In the genomic region with DNA sequence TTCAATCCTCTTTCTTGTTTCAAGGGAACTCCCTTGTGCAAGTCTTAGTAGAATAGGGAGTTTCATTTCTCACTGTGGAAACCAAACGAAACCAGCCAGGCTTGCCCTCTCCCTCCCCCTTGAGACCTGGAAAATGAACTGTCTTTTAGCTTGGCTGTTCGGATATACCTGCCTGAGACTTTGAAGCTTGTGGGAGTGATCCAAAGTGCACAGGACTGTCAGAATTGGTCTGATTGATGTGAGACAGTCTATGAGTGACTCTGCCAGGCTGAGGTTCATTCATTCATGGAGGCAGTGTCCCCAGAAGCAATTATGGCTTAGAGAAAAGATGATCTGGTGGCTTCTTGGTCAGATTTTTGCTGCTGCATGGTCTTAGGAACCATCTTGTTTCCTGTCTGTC, we compare ENCODE assay signal across 30 cellular contexts.
"Had no signal": no experiment of that assay in that cellular context is flagged by ENCODE, and none has a peak within 500 bp of the region (broad histone marks: within the 10 kb centered on the region; RNA-seq: fewer than 3 reads in every experiment).

No MANE protein-coding gene starts in this region.

- H3K4me1 Mint-ChIP-seq: activated CD4-positive, alpha-beta memory T cell treated with anti-CD3 and anti-CD28 coated beads, Interleukin-2, amount 10 ng/mL, durations not matched to agents 7 days and 5 days; activated CD4-positive, alpha-beta T cell treated with anti-CD3 and anti-CD28 coated beads, Interleukin-2, amount 10 ng/mL, durations not matched to agents 24 days and 14 days; activated naive CD4-positive, alpha-beta T cell treated with anti-CD3 and anti-CD28 coated beads, Interleukin-2, amount 10 ng/mL, durations not matched to agents 7 days and 5 days; activated naive CD8-positive, alpha-beta T cell treated with anti-CD3 and anti-CD28 coated beads, Interleukin-2, amount 10 ng/mL, durations not matched to agents 7 days and 5 days had no signal

- H3K27me3 ChIP-seq: ascending aorta, breast epithelium, cardiac muscle cell, colonic mucosa, esophagus squamous epithelium, gastroesophageal sphincter, heart right ventricle had no signal

- H3K9me3 Mint-ChIP-seq: activated CD4-positive, alpha-beta memory T cell treated with anti-CD3 and anti-CD28 coated beads, Interleukin-2, amount 10 ng/mL, durations not matched to agents 7 days and 5 days; activated CD4-positive, alpha-beta T cell treated with anti-CD3 and anti-CD28 coated beads, Interleukin-2, amount 10 ng/mL, durations not matched to agents 24 days and 14 days; activated naive CD4-positive, alpha-beta T cell treated with anti-CD3 and anti-CD28 coated beads, Interleukin-2, amount 10 ng/mL, durations not matched to agents 7 days and 5 days; activated naive CD4-positive, alpha-beta T cell treated with anti-CD3 and anti-CD28 coated beads, Interleukin-2, amount 50 U/mL, for 72 hours; activated naive CD8-positive, alpha-beta T cell treated with anti-CD3 and anti-CD28 coated beads, Interleukin-2, amount 10 ng/mL, durations not matched to agents 7 days and 5 days; activated T-cell treated with anti-CD3 and anti-CD28 coated beads, Interleukin-2, amount 50 U/mL, for 24 hours; activated T-cell treated with anti-CD3 and anti-CD28 coated beads, Interleukin-2, amount 50 U/mL, for 72 hours; brain had no signal

- FAIRE-seq: endometrium, endothelial cell of umbilical vein had no signal

- H3K27me3 Mint-ChIP-seq: activated CD4-positive, alpha-beta T cell treated with anti-CD3 and anti-CD28 coated beads, Interleukin-2, amount 10 ng/mL, durations not matched to agents 24 days and 14 days; activated naive CD4-positive, alpha-beta T cell treated with anti-CD3 and anti-CD28 coated beads, Interleukin-2, amount 10 ng/mL, durations not matched to agents 7 days and 5 days; activated naive CD8-positive, alpha-beta T cell treated with anti-CD3 and anti-CD28 coated beads, Interleukin-2, amount 10 ng/mL, durations not matched to agents 7 days and 5 days had no signal

- H3K36me3 ChIP-seq: ascending aorta, breast epithelium, cardiac muscle cell, colonic mucosa, esophagus squamous epithelium, gastroesophageal sphincter, heart right ventricle had no signal

- DNase-seq: activated CD4-positive, alpha-beta memory T cell treated with anti-CD3 and anti-CD28 coated beads, Interleukin-2, amount 10 ng/mL, durations not matched to agents 7 days and 5 days; activated CD4-positive, alpha-beta T cell treated with anti-CD3 and anti-CD28 coated beads for 36 hours; activated CD4-positive, alpha-beta T cell treated with anti-CD3 and anti-CD28 coated beads, Interleukin-2, amount 10 ng/mL, durations not matched to agents 24 days and 14 days; activated CD4-positive, CD25-positive, alpha-beta regulatory T cell; activated CD4-positive, CD25-positive, alpha-beta regulatory T cell treated with anti-CD3 and anti-CD28 coated beads, Interleukin-2, amount 50 U/mL, for 72 hours; activated CD8-positive, alpha-beta memory T cell treated with anti-CD3 and anti-CD28 coated beads, Interleukin-2, amount 50 U/mL, for 48 hours; activated gamma-delta T cell; activated naive CD4-positive, alpha-beta T cell; activated naive CD4-positive, alpha-beta T cell treated with anti-CD3 and anti-CD28 coated beads, Interleukin-2, amount 10 ng/mL, durations not matched to agents 7 days and 5 days; activated naive CD8-positive, alpha-beta T cell treated with anti-CD3 and anti-CD28 coated beads, Interleukin-2, amount 10 ng/mL, durations not matched to agents 7 days and 5 days; activated T-cell treated with anti-CD3 and anti-CD28 coated beads for 4 hours; activated T-cell treated with anti-CD3 and anti-CD28 coated beads, Interleukin-2, amount 50 U/mL, for 24 hours; activated T-cell treated with anti-CD3 and anti-CD28 coated beads, Interleukin-2, amount 50 U/mL, for 72 hours; central memory CD4-positive, alpha-beta T cell; cerebellar nuclear complex; colonic mucosa; effector CD8-positive, alpha-beta T cell; esophagus squamous epithelium; foreskin melanocyte; heart right ventricle; T-helper 2 cell had no signal

- H3K36me3 Mint-ChIP-seq: activated naive CD4-positive, alpha-beta T cell treated with anti-CD3 and anti-CD28 coated beads, Interleukin-2, amount 10 ng/mL, durations not matched to agents 7 days and 5 days; activated naive CD4-positive, alpha-beta T cell treated with anti-CD3 and anti-CD28 coated beads, Interleukin-2, amount 50 U/mL, for 72 hours; activated naive CD8-positive, alpha-beta T cell treated with anti-CD3 and anti-CD28 coated beads, Interleukin-2, amount 10 ng/mL, durations not matched to agents 7 days and 5 days; brain had no signal

- H3K27ac Mint-ChIP-seq: activated CD4-positive, alpha-beta memory T cell treated with anti-CD3 and anti-CD28 coated beads, Interleukin-2, amount 10 ng/mL, durations not matched to agents 7 days and 5 days; activated CD4-positive, alpha-beta T cell treated with anti-CD3 and anti-CD28 coated beads for 36 hours; activated CD4-positive, alpha-beta T cell treated with anti-CD3 and anti-CD28 coated beads, Interleukin-2, amount 10 ng/mL, durations not matched to agents 24 days and 14 days; activated naive CD4-positive, alpha-beta T cell treated with anti-CD3 and anti-CD28 coated beads, Interleukin-2, amount 10 ng/mL, durations not matched to agents 7 days and 5 days; activated naive CD4-positive, alpha-beta T cell treated with anti-CD3 and anti-CD28 coated beads, Interleukin-2, amount 50 U/mL, for 72 hours; activated naive CD8-positive, alpha-beta T cell treated with anti-CD3 and anti-CD28 coated beads, Interleukin-2, amount 10 ng/mL, durations not matched to agents 7 days and 5 days; activated T-cell treated with anti-CD3 and anti-CD28 coated beads, Interleukin-2, amount 50 U/mL, for 24 hours; activated T-cell treated with anti-CD3 and anti-CD28 coated beads, Interleukin-2, amount 50 U/mL, for 72 hours had no signal

- H3K4me3 Mint-ChIP-seq: activated CD4-positive, alpha-beta memory T cell treated with anti-CD3 and anti-CD28 coated beads, Interleukin-2, amount 10 ng/mL, durations not matched to agents 7 days and 5 days; activated CD4-positive, alpha-beta T cell treated with anti-CD3 and anti-CD28 coated beads for 36 hours; activated CD4-positive, alpha-beta T cell treated with anti-CD3 and anti-CD28 coated beads, Interleukin-2, amount 10 ng/mL, durations not matched to agents 24 days and 14 days; activated naive CD4-positive, alpha-beta T cell treated with anti-CD3 and anti-CD28 coated beads, Interleukin-2, amount 10 ng/mL, durations not matched to agents 7 days and 5 days; activated naive CD8-positive, alpha-beta T cell treated with anti-CD3 and anti-CD28 coated beads, Interleukin-2, amount 10 ng/mL, durations not matched to agents 7 days and 5 days; activated T-cell treated with anti-CD3 and anti-CD28 coated beads, Interleukin-2, amount 50 U/mL, for 24 hours; activated T-cell treated with anti-CD3 and anti-CD28 coated beads, Interleukin-2, amount 50 U/mL, for 72 hours had no signal

- H3K4me3 ChIP-seq: ascending aorta, breast epithelium, cardiac muscle cell, colonic mucosa, esophagus squamous epithelium, gastroesophageal sphincter, heart right ventricle had no signal

- H3K9me3 ChIP-seq: ascending aorta, breast epithelium, colonic mucosa, esophagus squamous epithelium, gastroesophageal sphincter, heart right ventricle had no signal

- H3K27ac ChIP-seq: ascending aorta, breast epithelium, cardiac muscle cell, colonic mucosa, epithelial cell of prostate, esophagus squamous epithelium, gastroesophageal sphincter, heart right ventricle had no signal

- ATAC-seq: activated CD4-positive, alpha-beta T cell treated with anti-CD3 and anti-CD28 coated beads for 36 hours; activated naive CD4-positive, alpha-beta T cell treated with anti-CD3 and anti-CD28 coated beads, Interleukin-2, amount 50 U/mL, for 72 hours; activated T-cell treated with anti-CD3 and anti-CD28 coated beads, Interleukin-2, amount 50 U/mL, for 72 hours; gastroesophageal sphincter; heart right ventricle had no signal

- H3K4me1 ChIP-seq: ascending aorta, breast epithelium, colonic mucosa, esophagus squamous epithelium, gastroesophageal sphincter had no signal
